Comparison of ENCODE assay signal across 15 cellular contexts in genomic region chr7:128033246-128033645, GRCh38. TPM values are rescaled to one million over a fixed set of nuclear protein-coding genes. Genes with fewer than 3 reads are reported as not detected.
DNase-seq lines count a peak whose midpoint lies in the region; ATAC-seq lines count a peak whose summit lies in the region.
"Had no signal": no experiment of that assay in that cellular context is flagged by ENCODE, and none has a peak within 500 bp of the region (broad histone marks: within the 10 kb centered on the region; RNA-seq: fewer than 3 reads in every experiment).

No MANE protein-coding gene starts in this region.

- H3K9me3 ChIP-seq in trophoblast cell (ENCODE audit: insufficient read depth, low read depth, low read length), result peaks cover 6% of the 10 kb centered on the region
- H3K9me3 ChIP-seq: ascending aorta had no signal

- intact Hi-C loops in activated CD4-positive, alpha-beta memory T cell treated with anti-CD3 and anti-CD28 coated beads for 36 hours (cut with micrococcal nuclease), result loop anchor here (5.0 to 10.0 kb wide), 6 partner anchors 136 to 681 kb away; partner anchors contain the start of gene RBM28

- H3K4ac ChIP-seq in trophoblast cell (ENCODE audit: low read depth, low read length), result no peak overlapping the region

- H3K9ac ChIP-seq in trophoblast cell (ENCODE audit: low read length), result no peak overlapping the region

- no peaks in the 10 kb centered on the region for H3K9me3 Mint-ChIP-seq in activated CD4-positive, alpha-beta memory T cell treated with anti-CD3 and anti-CD28 coated beads for 36 hours
- no peaks in the 10 kb centered on the region for H3K9me3 Mint-ChIP-seq in immature natural killer cell

- H2BK120ac ChIP-seq in trophoblast cell (ENCODE audit: insufficient read depth, low read length, poor library complexity), result no peak overlapping the region

- peaks cover 9 to 14% of the 10 kb centered on the region in 2 experiments for H3K4me1 ChIP-seq in trophoblast cell (ENCODE audit: control insufficient read depth in 1 of 2, insufficient read depth in 2 of 2, low read length in 2 of 2)

- no peak overlapping the region for H2BK12ac ChIP-seq in trophoblast cell (ENCODE audit: low read length)

- H2AFZ ChIP-seq in trophoblast cell (ENCODE audit: insufficient read depth, low read length, poor library complexity), result no peak overlapping the region

- no peak overlapping the region for H3K23ac ChIP-seq in trophoblast cell (ENCODE audit: low read length)

- DNase-seq in NCI-H2196 (lab: John Stamatoyannopoulos, UW; ENCODE audit: unreplicated experiment) (peak; percentile 12), NCI-H2196 treated with DMSO at 0.1 percent for 48 hours (lab: John Stamatoyannopoulos, UW; ENCODE audit: unreplicated experiment) (no peak), immature natural killer cell (no peak), trophoblast cell (no peak), DMS 273 (lab: John Stamatoyannopoulos, UW; ENCODE audit: unreplicated experiment) (no peak), NK-92 (lab: John Stamatoyannopoulos, UW; ENCODE audit: unreplicated experiment) (no peak)
- DNase-seq in activated CD4-positive, alpha-beta memory T cell treated with anti-CD3 and anti-CD28 coated beads for 36 hours, result no peak
- DNase-seq: 8988T; activated CD4-positive, CD25-positive, alpha-beta regulatory T cell; effector memory CD4-positive, alpha-beta T cell; foreskin melanocyte; NCI-H2171 treated with DMSO at 0.1 percent for 48 hours had no signal

- no peak overlapping the region for H3K14ac ChIP-seq in trophoblast cell (ENCODE audit: low read length)

- H3K4me1 Mint-ChIP-seq in activated CD4-positive, alpha-beta memory T cell treated with anti-CD3 and anti-CD28 coated beads for 36 hours (ENCODE audit: low read depth), result peaks cover 19% of the 10 kb centered on the region
- peaks cover 20 to 21% of the 10 kb centered on the region in 2 donors for H3K4me1 Mint-ChIP-seq in immature natural killer cell

- H2AK5ac ChIP-seq in trophoblast cell (ENCODE audit: low read length), result no peak overlapping the region

- ATAC-seq in GM18517 (IDR thresholded peaks at IDR 0.05; ENCODE audit: unreplicated experiment), result no peak

- H3K79me1 ChIP-seq in trophoblast cell (ENCODE audit: low read length), result no peaks in the 10 kb centered on the region

- H4K91ac ChIP-seq in trophoblast cell (ENCODE audit: low read depth, low read length), result no peak overlapping the region

- H2BK5ac ChIP-seq in trophoblast cell (ENCODE audit: low read depth, low read length, poor library complexity), result no peak overlapping the region

- H3K27ac Mint-ChIP-seq in activated CD4-positive, alpha-beta memory T cell treated with anti-CD3 and anti-CD28 coated beads for 36 hours, result no peak overlapping the region
- H3K27ac Mint-ChIP-seq in immature natural killer cell, result no peak overlapping the region

- no peak overlapping the region for H4K8ac ChIP-seq in trophoblast cell (ENCODE audit: low read depth, low read length)

- H3K27me3 ChIP-seq in trophoblast cell (ENCODE audit: insufficient read depth, low read length), result peaks cover 8% of the 10 kb centered on the region
- H3K27me3 ChIP-seq: ascending aorta had no signal

- CTCF ChIA-PET in activated CD4-positive, alpha-beta memory T cell treated with anti-CD3 and anti-CD28 coated beads for 36 hours (lab: Charles Lee), result interaction anchor here (1.0 kb wide), 1 partner anchor 14 kb away, joined by 3 read pairs; no protein-coding TSS in a partner anchor

- peaks cover 21% of the 10 kb centered on the region for H3K36me3 Mint-ChIP-seq in activated CD4-positive, alpha-beta memory T cell treated with anti-CD3 and anti-CD28 coated beads for 36 hours
- peaks cover 7 to 14% (median 7%) of the 10 kb centered on the region in 3 donors for H3K36me3 Mint-ChIP-seq in immature natural killer cell

- no CpG with 5 or more reads among the region's 9 CpGs for WGBS in trophoblast cell (ENCODE audit: extremely low coverage, insufficient coverage, insufficient read length)

- H3K4me2 ChIP-seq in trophoblast cell (ENCODE audit: low read length), result peak overlapping the region; percentile 97

- peak overlapping the region; percentile 29 for H3K4me3 Mint-ChIP-seq in activated CD4-positive, alpha-beta memory T cell treated with anti-CD3 and anti-CD28 coated beads for 36 hours
- H3K4me3 Mint-ChIP-seq in immature natural killer cell, result peak overlapping the region; percentile 53 to 79 (median 69)

- H3K79me2 ChIP-seq in trophoblast cell (ENCODE audit: control insufficient read depth, insufficient read depth, low read length, poor library complexity), result no peaks in the 10 kb centered on the region

- no peak overlapping the region for H3K27ac ChIP-seq in trophoblast cell (ENCODE audit: low read depth, low read length)
- H3K27ac ChIP-seq: ascending aorta had no signal

- H3K36me3 ChIP-seq in trophoblast cell (ENCODE audit: control insufficient read depth in 1 of 2, insufficient read depth in 2 of 2, low read length in 2 of 2), result peaks cover 11% of the 10 kb centered on the region in 2 experiments
- H3K36me3 ChIP-seq: ascending aorta had no signal

- no peak overlapping the region for H4K12ac ChIP-seq in trophoblast cell (ENCODE audit: low read depth, low read length)

- no peak overlapping the region for H3K18ac ChIP-seq in trophoblast cell (ENCODE audit: low read length)

- POLR2A ChIA-PET in activated CD4-positive, alpha-beta memory T cell treated with anti-CD3 and anti-CD28 coated beads for 36 hours (lab: Charles Lee), result no interaction called here

- no peak overlapping the region for H3K4me3 ChIP-seq in trophoblast cell (ENCODE audit: low read depth, low read length)

- no peaks in the 10 kb centered on the region for H3K27me3 Mint-ChIP-seq in activated CD4-positive, alpha-beta memory T cell treated with anti-CD3 and anti-CD28 coated beads for 36 hours
- H3K27me3 Mint-ChIP-seq in immature natural killer cell (ENCODE audit: low read depth in 3 of 3), result peaks cover 7 to 18% (median 10%) of the 10 kb centered on the region in 3 donors

RNA-seq across cellular contexts. Expression of gene LRRC4, which starts 2.0 kb away (rescaled TPM):
- total RNA-seq in activated CD4-positive, alpha-beta memory T cell treated with anti-CD3 and anti-CD28 coated beads for 36 hours, result under 1 TPM; 0.68 to 0.74 TPM
- under 1 TPM in 2 of 3 donors, not detected in 1; 0.08 to 0.36 TPM for polyA plus RNA-seq in immature natural killer cell
- polyA plus RNA-seq in trophoblast cell (2013), result 0.78 and 1.1 TPM in 2 replicates
- total RNA-seq: MCF 10A had no signal
